In genomic region chr17:82380860-82381702, GRCh38 we compare ENCODE assay signal across 15 cellular contexts. TPM values are rescaled to one million over a fixed set of nuclear protein-coding genes. Genes with fewer than 3 reads are reported as not detected.
DNase-seq lines count a peak whose midpoint lies in the region; ATAC-seq and TF ChIP-seq lines count a peak whose summit lies in the region.
"Had no signal": no experiment of that assay in that cellular context is flagged by ENCODE, and none has a peak within 500 bp of the region (broad histone marks: within the 10 kb centered on the region; RNA-seq: fewer than 3 reads in every experiment).

No MANE protein-coding gene starts in this region.

- DNase-seq in AG08396 (ENCODE audit: low spot score) (peak; percentile 65), H4 (ENCODE audit: low spot score) (peak; percentile 57), MCF 10A (ENCODE audit: unreplicated experiment) (no peak), mucosa of descending colon (no peak), HuH-7 (ENCODE audit: low spot score) (no peak), NCI-H2029 (lab: John Stamatoyannopoulos, UW) (no peak), PC-9 (no peak)
- DNase-seq: activated CD4-positive, alpha-beta T cell treated with anti-CD3 and anti-CD28 coated beads for 1 hour; activated T-cell treated with anti-CD3 and anti-CD28 coated beads, Interleukin-2, amount 50 U/mL, for 1 hour; NCI-H524; SIG-M5 had no signal

- POLR2A ChIA-PET in MCF 10A (lab: Yijun Ruan, JAX): interaction anchor here (1.5 kb wide), 1 partner anchor 23 kb away, joined by 3 read pairs; no protein-coding TSS in a partner anchor
- POLR2A ChIA-PET in PC-9 (lab: Charles Lee; ENCODE audit: unreplicated experiment): interaction anchor here (0.6 kb wide), 1 partner anchor 14 kb away, joined by 8 read pairs; no protein-coding TSS in a partner anchor

- ATAC-seq in mucosa of descending colon (peak; percentile 28), GM19452 (IDR thresholded peaks at IDR 0.05; ENCODE audit: unreplicated experiment) (no peak)
- ATAC-seq: left lung had no signal

- H3K9me2 ChIP-seq in PC-9 (ENCODE audit: insufficient read depth): no peaks in the 10 kb centered on the region

- H3K4me3 ChIP-seq in mucosa of descending colon (no peak overlapping the region), PC-9 (no peak overlapping the region)
- H3K4me3 ChIP-seq: left lung had no signal

- H3K4me3 Mint-ChIP-seq in MCF 10A (ENCODE audit: unreplicated experiment): peak overlapping the region; percentile 6

- H3K27ac ChIP-seq in PC-9: no peak overlapping the region
- H3K27ac ChIP-seq: left lung had no signal

- H3K79me2 ChIP-seq in PC-9 (ENCODE audit: low read depth): no peaks in the 10 kb centered on the region

- H3K36me3 ChIP-seq in mucosa of descending colon (ENCODE audit: low read depth) (no peaks in the 10 kb centered on the region), PC-9 (ENCODE audit: low read depth) (no peaks in the 10 kb centered on the region)
- H3K36me3 ChIP-seq: left lung had no signal

- H3F3A ChIP-seq in PC-9 (ENCODE audit: insufficient read depth, low read depth): no peaks in the 10 kb centered on the region

- H3K27me3 Mint-ChIP-seq in MCF 10A (ENCODE audit: insufficient read depth, unreplicated experiment): peaks cover 35% of the 10 kb centered on the region

- H3K27ac Mint-ChIP-seq in MCF 10A (ENCODE audit: low read depth, unreplicated experiment): no peak overlapping the region

- no peaks in the 10 kb centered on the region for H3K36me3 Mint-ChIP-seq in MCF 10A (ENCODE audit: insufficient read depth, unreplicated experiment)
- H3K36me3 Mint-ChIP-seq: CD8-positive, alpha-beta memory T cell had no signal

- H4K20me1 ChIP-seq in PC-9 (ENCODE audit: insufficient read depth): no peaks in the 10 kb centered on the region

- BruUV-seq in MCF 10A (replicated peaks; lab: Mats Ljungman, UMichigan) (no TSS peak), PC-9 (replicated peaks; lab: Mats Ljungman, UMichigan) (no TSS peak)

- H2AFZ ChIP-seq in PC-9: no peak overlapping the region

- H3K27me3 ChIP-seq in PC-9 (ENCODE audit: insufficient read depth, low read depth): peaks cover 3% of the 10 kb centered on the region; the same call in 1 of the 2 replicates

- peaks cover 11% of the 10 kb centered on the region for H3K4me1 Mint-ChIP-seq in MCF 10A (ENCODE audit: insufficient read depth, unreplicated experiment)

- H3K9me3 ChIP-seq in mucosa of descending colon (no peaks in the 10 kb centered on the region), PC-9 (ENCODE audit: insufficient read depth, low read depth) (no peaks in the 10 kb centered on the region)
- H3K9me3 ChIP-seq: left lung had no signal

- no peaks in the 10 kb centered on the region for H3K9me3 Mint-ChIP-seq in MCF 10A (ENCODE audit: unreplicated experiment)
- H3K9me3 Mint-ChIP-seq: CD8-positive, alpha-beta memory T cell had no signal

- no peak overlapping the region for H3K4me2 ChIP-seq in PC-9

- TF ChIP-seq CTCF in MCF 10A (IDR thresholded peaks at IDR 0.05; ENCODE audit: unreplicated experiment): no peak
- no peak for TF ChIP-seq CTCF in mucosa of descending colon (IDR thresholded peaks at IDR 0.05)
- TF ChIP-seq CTCF in PC-9 (conservative IDR thresholded peaks at IDR 0.05): no peak

- CTCF ChIA-PET in MCF 10A (lab: Yijun Ruan, JAX): interaction anchor here (0.7 kb wide), 1 partner anchor 172 kb away, joined by 3 read pairs; no protein-coding TSS in a partner anchor
- CTCF ChIA-PET in PC-9 (lab: Charles Lee): interaction anchor here (0.6 kb wide), 1 partner anchor 1962 kb away, joined by 4 read pairs; no protein-coding TSS in a partner anchor

- intact Hi-C loops in MCF 10A (cut with micrococcal nuclease): loop anchor here (10.0 kb wide), 1 partner anchor 174 kb away; no protein-coding TSS in a partner anchor
- intact Hi-C loops in mucosa of descending colon (cut with DNase I, micrococcal nuclease): no loop called here
- intact Hi-C loops in PC-9 (cut with micrococcal nuclease; ENCODE audit: unreplicated experiment): no loop called here

- H3K4me1 ChIP-seq in mucosa of descending colon (ENCODE audit: low read depth) (peaks cover 5% of the 10 kb centered on the region), PC-9 (replicated peaks; ENCODE audit: insufficient read depth) (no peaks in the 10 kb centered on the region; the same call in 1 of the 2 replicates)
- H3K4me1 ChIP-seq: left lung had no signal

RNA-seq across cellular contexts. Expression of gene UTS2R, which starts 9.5 kb away (rescaled TPM):
- total RNA-seq in H4 (2014; rRNA removed; shearing (Covaris generic)): not detected in 2 replicates
- not detected in 2 replicates for total RNA-seq in MCF 10A (2022)
- total RNA-seq in mucosa of descending colon: not detected
- total RNA-seq in PC-9 (2021): not detected in 2 replicates
- total RNA-seq: astrocyte; CD8-positive, alpha-beta memory T cell; left lung had no signal

RNA-seq across cellular contexts. Expression of gene TEX19, which starts 22.0 kb away (rescaled TPM):
- 0.68 and 0.72 TPM in 2 replicates for total RNA-seq in H4 (2014; rRNA removed; shearing (Covaris generic))
- not detected in 2 replicates for total RNA-seq in MCF 10A (2022)
- not detected for total RNA-seq in mucosa of descending colon
- 0.24 and 0.28 TPM in 2 replicates for total RNA-seq in PC-9 (2021)
- total RNA-seq: astrocyte; CD8-positive, alpha-beta memory T cell; left lung had no signal

RNA-seq across cellular contexts. Expression of gene HEXD, which starts 37.1 kb away (rescaled TPM):
- total RNA-seq in H4 (2014; rRNA removed; shearing (Covaris generic)): 6.3 and 8.4 TPM in 2 replicates
- total RNA-seq in MCF 10A (2022) (14.8 and 16.2 TPM in 2 replicates), mucosa of descending colon (10 to 100 TPM; 25.3 to 54.6 (median 42.1) TPM), PC-9 (2021) (30.0 and 35.9 TPM in 2 replicates)

RNA-seq across cellular contexts. Expression of gene OGFOD3, which starts 37.3 kb away (rescaled TPM):
- 28.3 and 30.1 TPM in 2 replicates for total RNA-seq in H4 (2014; rRNA removed; shearing (Covaris generic))
- 16.5 and 21.1 TPM in 2 replicates for total RNA-seq in MCF 10A (2022)
- total RNA-seq in mucosa of descending colon: 10 to 100 TPM; 26.2 to 28.8 (median 26.2) TPM
- total RNA-seq in PC-9 (2021): 26.6 and 32.9 TPM in 2 replicates

RNA-seq across cellular contexts. Expression of gene SECTM1, which starts 47.5 kb away (rescaled TPM):
- total RNA-seq in H4 (2014; rRNA removed; shearing (Covaris generic)): 30.1 and 30.7 TPM in 2 replicates
- total RNA-seq in MCF 10A (2022) (7.5 and 13.4 TPM in 2 replicates), mucosa of descending colon (100 to 1,000 TPM; 127 to 268 (median 213) TPM), PC-9 (2021) (3.6 and 6.3 TPM in 2 replicates)

Comparison
In these comparisons a context has a peak if more than half of its experiments do, and no peak if none do; other contexts are left out.
1. DNase-seq: peak in AG08396 (single experiment) and H4 (single experiment); none in MCF 10A (single experiment), mucosa of descending colon (0 of 3), HuH-7 (single experiment), NCI-H2029 (single experiment) and PC-9 (0 of 2).